Comparison of ENCODE assay signal across 9 cellular contexts in the genomic region with DNA sequence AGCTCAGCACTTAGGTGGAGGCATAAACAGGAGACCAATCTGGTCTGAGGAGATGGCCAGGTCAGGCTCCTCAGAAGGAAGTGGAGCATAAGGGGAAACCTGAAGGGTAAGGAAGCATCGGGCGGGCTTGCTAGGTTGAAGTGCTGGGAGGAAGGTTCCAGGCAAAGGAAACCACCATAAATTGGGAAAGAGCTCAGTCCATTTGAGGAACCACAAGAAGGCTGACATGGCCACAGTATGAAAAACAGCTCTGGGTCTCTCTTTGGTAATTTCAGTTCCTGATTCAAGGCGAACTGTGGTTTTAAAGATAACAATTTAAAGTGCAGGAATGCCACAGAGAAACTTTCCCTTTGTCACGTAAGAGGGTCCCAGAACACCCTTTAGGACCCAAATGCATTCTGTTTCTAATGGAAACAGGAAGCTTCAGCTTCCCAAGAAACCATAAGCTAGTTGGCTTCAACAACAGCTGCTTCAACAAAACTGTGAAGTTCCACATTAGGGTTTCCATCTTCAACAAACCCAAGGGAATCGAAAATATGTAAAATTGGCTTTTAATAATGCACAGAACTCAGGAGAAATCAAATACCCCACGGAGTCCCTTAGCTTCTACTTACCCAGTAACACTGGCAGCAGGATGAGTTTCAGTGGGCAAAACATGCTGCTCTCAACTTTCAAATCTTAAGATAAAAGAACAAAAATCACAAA. TPM values are rescaled to one million over a fixed set of nuclear protein-coding genes. Genes with fewer than 3 reads are reported as not detected.
DNase-seq lines count a peak whose midpoint lies in the region; ATAC-seq and TF ChIP-seq lines count a peak whose summit lies in the region.
"Had no signal": no experiment of that assay in that cellular context is flagged by ENCODE, and none has a peak within 500 bp of the region (broad histone marks: within the 10 kb centered on the region; RNA-seq: fewer than 3 reads in every experiment).

No MANE protein-coding gene starts in this region.

- POLR2A ChIA-PET in activated CD8-positive, alpha-beta T cell treated with anti-CD3 and anti-CD28 coated beads for 36 hours (lab: Charles Lee), result interaction anchor here (0.7 to 19.8 kb wide), 13 partner anchors 10 to 226 kb away, joined by 3 to 364 read pairs (median 10); a partner anchor contains a TSS

- H4K8ac ChIP-seq in mesendoderm (ENCODE audit: low read depth, low read length), result no peak overlapping the region

- peaks cover 81% of the 10 kb centered on the region for H3K4me1 Mint-ChIP-seq in activated CD8-positive, alpha-beta T cell treated with anti-CD3 and anti-CD28 coated beads for 36 hours (ENCODE audit: low read depth)

- H2AK5ac ChIP-seq in mesendoderm (ENCODE audit: low read length), result no peak overlapping the region

- H3K4me1 ChIP-seq in KMS-11 (ENCODE audit: low read depth, poor library complexity, severe bottlenecking) (peaks cover 12% of the 10 kb centered on the region), mesendoderm (ENCODE audit: control insufficient read depth, low read depth, low read length) (peaks cover 6% of the 10 kb centered on the region)

- peak overlapping the region; percentile 9 for H3K4ac ChIP-seq in mesendoderm (ENCODE audit: low read depth, low read length)

- H3K9me3 Mint-ChIP-seq in activated CD8-positive, alpha-beta T cell treated with anti-CD3 and anti-CD28 coated beads for 36 hours, result peaks cover 3% of the 10 kb centered on the region

- H3K4me2 ChIP-seq in KMS-11, result 0 out of 2 replicates have a peak overlapping the region, but pooled peaks have one; percentile 4
- H3K4me2 ChIP-seq in mesendoderm (ENCODE audit: low read length), result no peak overlapping the region

- no peak overlapping the region for H2BK5ac ChIP-seq in mesendoderm (ENCODE audit: low read length)

- H4K5ac ChIP-seq in mesendoderm (ENCODE audit: low read length), result no peak overlapping the region

- H3K27ac ChIP-seq in KMS-11 (no peak overlapping the region), mesendoderm (ENCODE audit: low read depth, low read length) (no peak overlapping the region)

- no peaks in the 10 kb centered on the region for H3K79me1 ChIP-seq in mesendoderm (ENCODE audit: low read length)

- H2BK15ac ChIP-seq in mesendoderm (replicated peaks; ENCODE audit: low read depth), result no peak overlapping the region

- intact Hi-C loops in activated CD8-positive, alpha-beta T cell treated with anti-CD3 and anti-CD28 coated beads for 36 hours (cut with micrococcal nuclease), result no loop called here

- WGBS in mesendoderm (ENCODE audit: extremely low coverage, insufficient coverage, low lambda C conversion rate), result no CpG with 5 or more reads among the region's 6 CpGs

- H3K27me3 ChIP-seq in KMS-11 (ENCODE audit: insufficient read depth, low read depth) (no peaks in the 10 kb centered on the region; the same call in 1 of the 2 replicates), mesendoderm (ENCODE audit: insufficient read depth, low read length, poor library complexity) (no peaks in the 10 kb centered on the region)

- ATAC-seq in activated CD8-positive, alpha-beta T cell treated with anti-CD3 and anti-CD28 coated beads for 36 hours, result no peak
- ATAC-seq in GM21381 (IDR thresholded peaks at IDR 0.05; ENCODE audit: unreplicated experiment), result no peak

- H3K18ac ChIP-seq in mesendoderm (ENCODE audit: low read length), result no peak overlapping the region

- H3K36me3 ChIP-seq in KMS-11 (ENCODE audit: insufficient read depth) (no peaks in the 10 kb centered on the region), mesendoderm (ENCODE audit: control insufficient read depth, insufficient read depth, low read length) (no peaks in the 10 kb centered on the region)

- H3K36me3 Mint-ChIP-seq in activated CD8-positive, alpha-beta T cell treated with anti-CD3 and anti-CD28 coated beads for 36 hours (ENCODE audit: low read depth), result peaks cover 83% of the 10 kb centered on the region

- H3K23ac ChIP-seq in mesendoderm (ENCODE audit: low read length), result no peak overlapping the region

- H3K4me3 ChIP-seq in KMS-11 (IDR thresholded peaks at IDR 0.05; ENCODE audit: insufficient read depth, low read depth, low read length) (no peak overlapping the region), mesendoderm (ENCODE audit: low read length) (no peak overlapping the region)

- H3K9ac ChIP-seq in KMS-11 (no peak overlapping the region), mesendoderm (ENCODE audit: low read length) (no peak overlapping the region)

- H2AFZ ChIP-seq in KMS-11 (ENCODE audit: low read depth), result no peak overlapping the region

- CTCF ChIA-PET in activated CD8-positive, alpha-beta T cell treated with anti-CD3 and anti-CD28 coated beads for 36 hours (lab: Charles Lee), result interaction anchor here (0.7 to 10.2 kb wide), 15 partner anchors 8 to 139 kb away, joined by 3 to 100 read pairs (median 4); a partner anchor contains a TSS

- H3K27ac Mint-ChIP-seq in activated CD8-positive, alpha-beta T cell treated with anti-CD3 and anti-CD28 coated beads for 36 hours, result peak overlapping the region; percentile 100

- no peaks in the 10 kb centered on the region for H3K79me2 ChIP-seq in KMS-11 (ENCODE audit: insufficient read depth, low read depth)
- H3K79me2 ChIP-seq in mesendoderm (ENCODE audit: control insufficient read depth, insufficient read depth, low read length), result no peaks in the 10 kb centered on the region

- H3K4me3 Mint-ChIP-seq in activated CD8-positive, alpha-beta T cell treated with anti-CD3 and anti-CD28 coated beads for 36 hours, result peak overlapping the region; percentile 96

- no peak overlapping the region for H3K56ac ChIP-seq in mesendoderm (ENCODE audit: low read length)

- H4K20me1 ChIP-seq in KMS-11 (ENCODE audit: insufficient read depth), result no peaks in the 10 kb centered on the region

- peak; percentile 59 for DNase-seq in GDM1 (lab: John Stamatoyannopoulos, UW)
- DNase-seq in activated CD8-positive, alpha-beta T cell treated with anti-CD3 and anti-CD28 coated beads for 36 hours, result no peak
- no peak for DNase-seq in mesendoderm
- no peak for DNase-seq in glomerular visceral epithelial cell (ENCODE audit: extremely low spot score)
- DNase-seq in NCI-H128 (lab: John Stamatoyannopoulos, UW; ENCODE audit: unreplicated experiment), result no peak
- no peak for DNase-seq in superior temporal gyrus (ENCODE audit: extremely low spot score)
- DNase-seq: NCI-H69 had no signal

- no peaks in the 10 kb centered on the region for H3K27me3 Mint-ChIP-seq in activated CD8-positive, alpha-beta T cell treated with anti-CD3 and anti-CD28 coated beads for 36 hours

- no peak for TF ChIP-seq CTCF in KMS-11 (conservative IDR thresholded peaks at IDR 0.05; ENCODE audit: low read depth, low read length)
- TF ChIP-seq CTCF in activated CD8-positive, alpha-beta T cell treated with anti-CD3 and anti-CD28 coated beads for 36 hours (IDR thresholded peaks at IDR 0.05), result no peak

- H2BK120ac ChIP-seq in mesendoderm (ENCODE audit: low read depth, low read length), result no peak overlapping the region

RNA-seq across cellular contexts. Expression of a gene that starts 10.4 kb away (rescaled TPM):
- total RNA-seq in activated CD8-positive, alpha-beta T cell treated with anti-CD3 and anti-CD28 coated beads for 36 hours, result 100 to 1,000 TPM; 236 to 251 TPM
- 0.14 TPM for polyA plus RNA-seq in mesendoderm (2013, experiment 1 of 2)
- polyA plus RNA-seq in mesendoderm (2013, experiment 2 of 2), result 0.20 TPM

RNA-seq across cellular contexts. Expression of a gene that starts 37.8 kb away (rescaled TPM):
- 10 to 100 TPM; 51.1 to 51.7 TPM for total RNA-seq in activated CD8-positive, alpha-beta T cell treated with anti-CD3 and anti-CD28 coated beads for 36 hours
- polyA plus RNA-seq in mesendoderm (2013, experiment 1 of 2), result 1.9 TPM
- polyA plus RNA-seq in mesendoderm (2013, experiment 2 of 2), result 2.0 TPM

RNA-seq across cellular contexts. Expression of a gene that starts 37.9 kb away (rescaled TPM):
- total RNA-seq in activated CD8-positive, alpha-beta T cell treated with anti-CD3 and anti-CD28 coated beads for 36 hours, result not detected
- polyA plus RNA-seq in mesendoderm (2013, experiment 1 of 2), result 0.01 TPM
- polyA plus RNA-seq in mesendoderm (2013, experiment 2 of 2), result 0.01 TPM

RNA-seq across cellular contexts. Expression of a gene that starts 49.7 kb away (rescaled TPM):
- 10 to 100 TPM; 26.2 to 31.0 TPM for total RNA-seq in activated CD8-positive, alpha-beta T cell treated with anti-CD3 and anti-CD28 coated beads for 36 hours
- polyA plus RNA-seq in mesendoderm (2013, experiment 1 of 2), result 1.6 TPM
- 1.3 TPM for polyA plus RNA-seq in mesendoderm (2013, experiment 2 of 2)
